Comparison of ENCODE assay signal across 13 cellular contexts in the genomic region with DNA sequence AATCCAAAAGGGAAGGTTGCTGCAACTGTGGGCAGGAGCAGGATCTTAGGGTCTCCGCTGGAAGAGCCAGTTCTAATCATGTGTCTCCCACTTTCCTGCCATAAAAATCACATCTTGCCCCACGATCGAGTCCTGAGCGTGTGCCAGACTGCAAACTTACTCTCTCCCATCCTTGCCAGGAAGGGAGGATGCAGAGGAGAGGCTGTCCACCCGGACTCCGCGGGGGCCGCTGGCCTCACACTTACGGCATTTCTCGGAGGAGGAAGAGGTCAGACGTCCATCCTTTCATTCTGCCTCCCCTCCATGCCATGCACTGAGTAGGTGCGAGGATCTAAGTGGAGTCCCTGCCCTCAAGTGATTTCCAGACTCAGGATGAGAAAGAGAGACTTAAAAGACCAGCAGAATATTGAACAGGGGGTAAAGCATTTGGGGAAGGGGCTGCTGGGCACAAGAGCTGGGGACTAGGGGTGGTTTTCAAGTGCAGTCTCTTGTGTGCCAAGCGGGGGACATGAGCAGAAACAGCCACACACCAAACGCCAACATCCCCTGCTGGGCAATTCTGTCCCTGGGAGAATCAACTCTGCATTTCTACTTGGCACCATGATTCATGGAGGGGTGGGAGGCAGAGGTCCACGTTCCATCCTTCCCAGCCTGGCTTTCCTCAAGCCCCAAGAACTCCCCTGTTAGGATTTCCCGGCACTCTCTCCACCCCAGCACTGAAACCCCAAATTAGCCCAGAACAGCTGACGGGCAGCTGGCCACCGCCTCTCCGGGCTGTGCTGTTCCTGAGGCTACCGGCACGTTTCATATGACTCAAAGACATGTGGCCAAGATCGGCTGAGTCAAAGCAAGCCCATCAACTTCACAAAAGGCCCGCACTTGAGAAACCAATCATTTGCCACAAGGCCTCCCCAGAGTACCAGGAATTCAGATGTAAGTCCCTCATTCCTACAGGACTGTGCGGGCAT. TPM values are rescaled to one million over a fixed set of nuclear protein-coding genes. Genes with fewer than 3 reads are reported as not detected.
DNase-seq lines count a peak whose midpoint lies in the region; ATAC-seq and TF ChIP-seq lines count a peak whose summit lies in the region.
"Had no signal": no experiment of that assay in that cellular context is flagged by ENCODE, and none has a peak within 500 bp of the region (broad histone marks: within the 10 kb centered on the region; RNA-seq: fewer than 3 reads in every experiment).

No MANE protein-coding gene starts in this region.

- WGBS in GM23248 (ENCODE audit: low coverage in 1 of 2, low lambda C conversion rate in 2 of 2, missing lambda C conversion rate in 2 of 2), 2 experiments = 52 to 53% methylated on average over 23 to 24 of the region's 24 CpGs

- H2AFZ ChIP-seq in GM23248 = peak overlapping the region; percentile 51

- in situ Hi-C loops in GM23248 (cut with MboI) = loop anchor here (25.0 kb wide), 1 partner anchor 554 kb away; no protein-coding TSS in a partner anchor

- H4K20me1 ChIP-seq in GM23248 (ENCODE audit: insufficient read depth) = no peaks in the 10 kb centered on the region

- no peaks in the 10 kb centered on the region for H3K9me2 ChIP-seq in GM23248 (ENCODE audit: insufficient read depth)

- POLR2A ChIA-PET in AG04449 (lab: Yijun Ruan, JAX) = no interaction called here
- POLR2A ChIA-PET in activated CD4-positive, alpha-beta memory T cell treated with anti-CD3 and anti-CD28 coated beads, Interleukin-2, amount 10 ng/mL, durations not matched to agents 7 days and 5 days (lab: Charles Lee) = no interaction called here

- H3K4me3 ChIP-seq in AG04449 (ENCODE audit: low read depth, low read length) = no peak overlapping the region; the same call in 1 of the 2 replicates
- H3K4me3 ChIP-seq in GM23248 = no peak overlapping the region
- H3K4me3 ChIP-seq in SJCRH30 = no peak overlapping the region
- H3K4me3 ChIP-seq in fibroblast of villous mesenchyme (ENCODE audit: low read depth, low read length) = no peak overlapping the region

- H3K36me3 Mint-ChIP-seq in activated CD4-positive, alpha-beta memory T cell treated with anti-CD3 and anti-CD28 coated beads, Interleukin-2, amount 10 ng/mL, durations not matched to agents 7 days and 5 days (ENCODE audit: low read depth) = no peaks in the 10 kb centered on the region
- H3K36me3 Mint-ChIP-seq in activated T-helper 2 cell treated with anti-CD3 and anti-CD28 coated beads, Interferon-gamma antibody, Interleukin-2, Interleukin-4, amounts not matched to agents 10 μg/mL and 5 μg/mL and 100 μg/mL, durations not matched to agents 14 hours and 24 hours and 36 hours (ENCODE audit: low read depth) = no peaks in the 10 kb centered on the region
- H3K36me3 Mint-ChIP-seq: WTC11 had no signal

- peaks cover 68% of the 10 kb centered on the region for H3F3A ChIP-seq in GM23248 (ENCODE audit: insufficient read depth)

- DNase-seq in AG04449 (ENCODE audit: low read depth, low spot score) = peak; percentile 81
- DNase-seq in GM23248 = peak; percentile 95
- peak; percentile 85 to 89 for DNase-seq in SJCRH30
- peak; percentile 72 for DNase-seq in fibroblast of villous mesenchyme (ENCODE audit: low read depth)
- DNase-seq in activated CD4-positive, alpha-beta memory T cell treated with anti-CD3 and anti-CD28 coated beads, Interleukin-2, amount 10 ng/mL, durations not matched to agents 7 days and 5 days = no peak
- DNase-seq in activated T-helper 2 cell treated with anti-CD3 and anti-CD28 coated beads, Interferon-gamma antibody, Interleukin-2, Interleukin-4, amounts not matched to agents 10 μg/mL and 5 μg/mL and 100 μg/mL, durations not matched to agents 14 hours and 24 hours and 36 hours (ENCODE audit: low spot score) = no peak
- DNase-seq in DMS153 treated with DMSO at 0.1 percent for 48 hours (lab: John Stamatoyannopoulos, UW; ENCODE audit: unreplicated experiment) = no peak
- DNase-seq: hippocampal formation, Karpas-422 had no signal

- H3K4me1 ChIP-seq in GM23248 (ENCODE audit: insufficient read depth) = peaks cover 21% of the 10 kb centered on the region
- peaks cover 22% of the 10 kb centered on the region for H3K4me1 ChIP-seq in SJCRH30

- CTCF ChIA-PET in AG04449 (lab: Yijun Ruan, JAX) = interaction anchor here (1.6 to 10.2 kb wide), 3 partner anchors 11 to 205 kb away, joined by 3 to 70 read pairs (median 33); partner anchors contain the start of genes OXTR and RAD18
- CTCF ChIA-PET in activated CD4-positive, alpha-beta memory T cell treated with anti-CD3 and anti-CD28 coated beads, Interleukin-2, amount 10 ng/mL, durations not matched to agents 7 days and 5 days (lab: Charles Lee) = interaction anchor here (2.0 kb wide), 1 partner anchor 12 kb away, joined by 9 read pairs; the partner anchor contains the start of gene OXTR

- H3K27me3 ChIP-seq in GM23248 (replicated peaks; ENCODE audit: insufficient read depth) = no peaks in the 10 kb centered on the region
- H3K27me3 ChIP-seq in SJCRH30 = no peaks in the 10 kb centered on the region

- TF ChIP-seq CTCF in AG04449 (IDR thresholded peaks at IDR 0.05; ENCODE audit: insufficient read depth, low read length, missing control alignments) (peak; percentile 5), fibroblast of villous mesenchyme (IDR thresholded peaks at IDR 0.05; ENCODE audit: insufficient read depth, low read depth, low read length) (no peak)

- H3K9me3 ChIP-seq in GM23248 (ENCODE audit: low read depth) = no peaks in the 10 kb centered on the region
- H3K9me3 ChIP-seq in SJCRH30 (replicated peaks) = no peaks in the 10 kb centered on the region

- no peaks in the 10 kb centered on the region for H3K9me3 Mint-ChIP-seq in activated CD4-positive, alpha-beta memory T cell treated with anti-CD3 and anti-CD28 coated beads, Interleukin-2, amount 10 ng/mL, durations not matched to agents 7 days and 5 days
- H3K9me3 Mint-ChIP-seq in activated T-helper 2 cell treated with anti-CD3 and anti-CD28 coated beads, Interferon-gamma antibody, Interleukin-2, Interleukin-4, amounts not matched to agents 10 μg/mL and 5 μg/mL and 100 μg/mL, durations not matched to agents 14 hours and 24 hours and 36 hours = no peaks in the 10 kb centered on the region
- H3K9me3 Mint-ChIP-seq: WTC11 had no signal

- H3K4me3 Mint-ChIP-seq in activated CD4-positive, alpha-beta memory T cell treated with anti-CD3 and anti-CD28 coated beads, Interleukin-2, amount 10 ng/mL, durations not matched to agents 7 days and 5 days = no peak overlapping the region
- H3K4me3 Mint-ChIP-seq in activated T-helper 2 cell treated with anti-CD3 and anti-CD28 coated beads, Interferon-gamma antibody, Interleukin-2, Interleukin-4, amounts not matched to agents 10 μg/mL and 5 μg/mL and 100 μg/mL, durations not matched to agents 14 hours and 24 hours and 36 hours (ENCODE audit: low read depth) = no peak overlapping the region
- H3K4me3 Mint-ChIP-seq: WTC11 had no signal

- no peak overlapping the region for H3K27ac Mint-ChIP-seq in activated CD4-positive, alpha-beta memory T cell treated with anti-CD3 and anti-CD28 coated beads, Interleukin-2, amount 10 ng/mL, durations not matched to agents 7 days and 5 days
- no peak overlapping the region for H3K27ac Mint-ChIP-seq in activated T-helper 2 cell treated with anti-CD3 and anti-CD28 coated beads, Interferon-gamma antibody, Interleukin-2, Interleukin-4, amounts not matched to agents 10 μg/mL and 5 μg/mL and 100 μg/mL, durations not matched to agents 14 hours and 24 hours and 36 hours
- H3K27ac Mint-ChIP-seq: WTC11 had no signal

- no peaks in the 10 kb centered on the region for H3K27me3 Mint-ChIP-seq in activated CD4-positive, alpha-beta memory T cell treated with anti-CD3 and anti-CD28 coated beads, Interleukin-2, amount 10 ng/mL, durations not matched to agents 7 days and 5 days
- no peaks in the 10 kb centered on the region for H3K27me3 Mint-ChIP-seq in activated T-helper 2 cell treated with anti-CD3 and anti-CD28 coated beads, Interferon-gamma antibody, Interleukin-2, Interleukin-4, amounts not matched to agents 10 μg/mL and 5 μg/mL and 100 μg/mL, durations not matched to agents 14 hours and 24 hours and 36 hours (ENCODE audit: low read depth)

- intact Hi-C loops in activated T-helper 2 cell treated with anti-CD3 and anti-CD28 coated beads, Interferon-gamma antibody, Interleukin-2, Interleukin-4, amounts not matched to agents 10 μg/mL and 5 μg/mL and 100 μg/mL, durations not matched to agents 14 hours and 24 hours and 36 hours (cut with micrococcal nuclease) = no loop called here

- peak overlapping the region; percentile 10 for H3K4me2 ChIP-seq in GM23248 (ENCODE audit: unreplicated experiment)

- no peaks in the 10 kb centered on the region for H3K4me1 Mint-ChIP-seq in activated CD4-positive, alpha-beta memory T cell treated with anti-CD3 and anti-CD28 coated beads, Interleukin-2, amount 10 ng/mL, durations not matched to agents 7 days and 5 days
- no peaks in the 10 kb centered on the region for H3K4me1 Mint-ChIP-seq in activated T-helper 2 cell treated with anti-CD3 and anti-CD28 coated beads, Interferon-gamma antibody, Interleukin-2, Interleukin-4, amounts not matched to agents 10 μg/mL and 5 μg/mL and 100 μg/mL, durations not matched to agents 14 hours and 24 hours and 36 hours (ENCODE audit: low read depth)
- H3K4me1 Mint-ChIP-seq: WTC11 had no signal

- no peak for ATAC-seq in GM18868 (IDR thresholded peaks at IDR 0.05; ENCODE audit: unreplicated experiment)
- ATAC-seq: WTC11 had no signal

- peaks cover 47% of the 10 kb centered on the region for H3K79me2 ChIP-seq in GM23248 (ENCODE audit: insufficient read depth)

- H3K36me3 ChIP-seq in GM23248 (ENCODE audit: low read depth) (peaks cover 11% of the 10 kb centered on the region; the same call in 1 of the 2 replicates), SJCRH30 (0 out of 2 replicates have a peak, but pooled peaks cover 3% of the 10 kb centered on the region)

- H3K9ac ChIP-seq in GM23248 = peak overlapping the region; percentile 40

- H3K27ac ChIP-seq in GM23248 (peak overlapping the region; percentile 68), SJCRH30 (peak overlapping the region; percentile 43)
- H3K27ac ChIP-seq: C4-2B had no signal

RNA-seq across cellular contexts. Expression of gene OXTR, which starts 11.6 kb away (rescaled TPM):
- 269 and 340 TPM in 2 replicates for total RNA-seq in GM23248 (2014; rRNA removed; shearing (Covaris generic))
- 123 and 128 TPM in 2 replicates for polyA plus RNA-seq in GM23248 (2016; fragmentation: Nextera tagmentation; extraction: Ambion mirVana)
- 1.1 and 1.7 TPM in 2 replicates for total RNA-seq in SJCRH30 (2014; rRNA removed; shearing (Covaris generic))
- 75.4 and 310 TPM in 2 replicates for total RNA-seq in fibroblast of villous mesenchyme
- total RNA-seq in activated CD4-positive, alpha-beta memory T cell treated with anti-CD3 and anti-CD28 coated beads, Interleukin-2, amount 10 ng/mL, durations not matched to agents 7 days and 5 days = under 1 TPM; 0.35 to 0.73 TPM
- total RNA-seq in activated T-helper 2 cell treated with anti-CD3 and anti-CD28 coated beads, Interferon-gamma antibody, Interleukin-2, Interleukin-4, amounts not matched to agents 10 μg/mL and 5 μg/mL and 100 μg/mL, durations not matched to agents 14 hours and 24 hours and 36 hours = 0.90 and 1.5 TPM in 2 replicates

RNA-seq across cellular contexts. Expression of gene CAV3, which starts 24.2 kb away (rescaled TPM):
- not detected in 2 replicates for total RNA-seq in GM23248 (2014; rRNA removed; shearing (Covaris generic))
- 0.15 TPM in 1 of 2 replicates, not detected in the other for polyA plus RNA-seq in GM23248 (2016; fragmentation: Nextera tagmentation; extraction: Ambion mirVana)
- 21.9 and 24.1 TPM in 2 replicates for total RNA-seq in SJCRH30 (2014; rRNA removed; shearing (Covaris generic))
- total RNA-seq in fibroblast of villous mesenchyme = not detected in 2 replicates
- not detected for total RNA-seq in activated CD4-positive, alpha-beta memory T cell treated with anti-CD3 and anti-CD28 coated beads, Interleukin-2, amount 10 ng/mL, durations not matched to agents 7 days and 5 days
- total RNA-seq in activated T-helper 2 cell treated with anti-CD3 and anti-CD28 coated beads, Interferon-gamma antibody, Interleukin-2, Interleukin-4, amounts not matched to agents 10 μg/mL and 5 μg/mL and 100 μg/mL, durations not matched to agents 14 hours and 24 hours and 36 hours = not detected in 2 replicates
- total RNA-seq: mononuclear cell, WTC11 had no signal

Comparison
In these comparisons a context has a peak if more than half of its experiments do, and no peak if none do; other contexts are left out.
1. DNase-seq: peak in AG04449 (single experiment), GM23248 (single experiment), SJCRH30 (2 of 2) and fibroblast of villous mesenchyme (single experiment); none in activated CD4-positive, alpha-beta memory T cell treated with anti-CD3 and anti-CD28 coated beads, Interleukin-2, amount 10 ng/mL, durations not matched to agents 7 days and 5 days (single experiment), activated T-helper 2 cell treated with anti-CD3 and anti-CD28 coated beads, Interferon-gamma antibody, Interleukin-2, Interleukin-4, amounts not matched to agents 10 μg/mL and 5 μg/mL and 100 μg/mL, durations not matched to agents 14 hours and 24 hours and 36 hours (single experiment) and DMS153 treated with DMSO at 0.1 percent for 48 hours (single experiment).
2. RNA of gene OXTR, which starts 11.6 kb away (total RNA-seq): 269 to 340 TPM in GM23248 and 75.4 to 310 TPM in fibroblast of villous mesenchyme; 1.1 to 1.7 TPM in SJCRH30, 0.90 to 1.5 TPM in activated T-helper 2 cell treated with anti-CD3 and anti-CD28 coated beads, Interferon-gamma antibody, Interleukin-2, Interleukin-4, amounts not matched to agents 10 μg/mL and 5 μg/mL and 100 μg/mL, durations not matched to agents 14 hours and 24 hours and 36 hours and 0.35 to 0.73 TPM in activated CD4-positive, alpha-beta memory T cell treated with anti-CD3 and anti-CD28 coated beads, Interleukin-2, amount 10 ng/mL, durations not matched to agents 7 days and 5 days; every median in the first group is over 10 times any median in the second.
3. RNA of gene CAV3, which starts 24.2 kb away (total RNA-seq): 21.9 to 24.1 TPM in SJCRH30; not detected in GM23248, not detected in fibroblast of villous mesenchyme, not detected in activated CD4-positive, alpha-beta memory T cell treated with anti-CD3 and anti-CD28 coated beads, Interleukin-2, amount 10 ng/mL, durations not matched to agents 7 days and 5 days and not detected in activated T-helper 2 cell treated with anti-CD3 and anti-CD28 coated beads, Interferon-gamma antibody, Interleukin-2, Interleukin-4, amounts not matched to agents 10 μg/mL and 5 μg/mL and 100 μg/mL, durations not matched to agents 14 hours and 24 hours and 36 hours; every median in the first group is over 10 times any median in the second.